Comparison of ENCODE assay signal across 15 cellular contexts in the genomic region with DNA sequence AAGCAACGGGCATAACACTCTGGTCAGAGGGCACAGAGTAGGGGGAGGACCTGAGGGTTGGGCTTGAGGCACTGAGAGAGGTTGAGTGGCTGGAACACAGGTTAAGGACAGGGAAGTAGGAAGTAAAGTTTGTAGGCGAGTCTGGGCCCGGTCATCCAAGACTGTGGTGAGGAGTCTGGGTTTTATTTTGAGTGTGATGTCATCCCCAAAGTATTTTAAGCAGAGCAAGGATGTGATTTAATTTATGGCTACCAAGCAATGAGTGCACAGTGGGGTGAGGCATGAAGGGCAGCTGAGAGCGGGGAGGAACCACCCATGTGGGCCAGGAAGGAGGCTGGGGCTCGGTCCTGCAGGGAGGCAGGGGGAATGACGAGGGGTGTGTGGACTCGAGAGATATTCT. TPM values are rescaled to one million over a fixed set of nuclear protein-coding genes. Genes with fewer than 3 reads are reported as not detected.
DNase-seq lines count a peak whose midpoint lies in the region; ATAC-seq, FAIRE-seq and TF ChIP-seq lines count a peak whose summit lies in the region.
"Had no signal": no experiment of that assay in that cellular context is flagged by ENCODE, and none has a peak within 500 bp of the region (broad histone marks: within the 10 kb centered on the region; RNA-seq: fewer than 3 reads in every experiment).

No MANE protein-coding gene starts in this region.

- peaks cover 16% of the 10 kb centered on the region for H3K27me3 Mint-ChIP-seq in activated B cell treated with CpG ODN at 0.5 μM for 24 hours

- no peaks in the 10 kb centered on the region for H3K36me3 ChIP-seq in keratinocyte (ENCODE audit: control insufficient read depth in 2 of 2, extremely low read depth in 1 of 2, insufficient read depth in 2 of 2, low read length in 2 of 2)
- H3K36me3 ChIP-seq: cardiac muscle cell, gastrocnemius medialis, right atrium auricular region, upper lobe of left lung had no signal

- H3K79me2 ChIP-seq in keratinocyte (ENCODE audit: control insufficient read depth, insufficient read depth, low read length): no peaks in the 10 kb centered on the region

- no peaks in the 10 kb centered on the region for H4K20me1 ChIP-seq in keratinocyte (ENCODE audit: control insufficient read depth, extremely low read depth, insufficient read depth, low read length)

- H3K4me2 ChIP-seq in keratinocyte (ENCODE audit: control insufficient read depth, extremely low read depth, insufficient read depth, low read depth, low read length): peak overlapping the region; percentile 8

- H3K4me1 Mint-ChIP-seq in activated B cell treated with CpG ODN at 0.5 μM for 24 hours: peaks cover 20% of the 10 kb centered on the region

- H3K27ac Mint-ChIP-seq in activated B cell treated with CpG ODN at 0.5 μM for 24 hours: no peak overlapping the region

- POLR2A ChIA-PET in activated B cell treated with CpG ODN at 0.5 μM for 24 hours (lab: Charles Lee): no interaction called here

- peak; percentile 57 for ATAC-seq in activated B cell treated with CpG ODN at 0.5 μM for 24 hours (ENCODE audit: low read depth)
- ATAC-seq: gastrocnemius medialis had no signal

- no peaks in the 10 kb centered on the region for H3K9me3 ChIP-seq in keratinocyte (ENCODE audit: control insufficient read depth, low read depth, low read length)
- H3K9me3 ChIP-seq: gastrocnemius medialis, right atrium auricular region, upper lobe of left lung had no signal

- H3K4me3 Mint-ChIP-seq in activated B cell treated with CpG ODN at 0.5 μM for 24 hours: no peak overlapping the region

- H3K4me1 ChIP-seq in keratinocyte (ENCODE audit: control insufficient read depth, extremely low read depth, insufficient read depth, low read length): peaks cover 19% of the 10 kb centered on the region
- H3K4me1 ChIP-seq: upper lobe of left lung had no signal

- CTCF ChIA-PET in activated B cell treated with CpG ODN at 0.5 μM for 24 hours (lab: Charles Lee): no interaction called here

- intact Hi-C loops in activated B cell treated with CpG ODN at 0.5 μM for 24 hours (cut with micrococcal nuclease): no loop called here

- H3K4me3 ChIP-seq in HFF-Myc (replicated peaks; ENCODE audit: low read depth, low read length): no peak overlapping the region
- H3K4me3 ChIP-seq in keratinocyte (ENCODE audit: control insufficient read depth in 2 of 3, extremely low read depth in 1 of 3, insufficient read depth in 2 of 3, low read depth in 1 of 3, low read length in 3 of 3): no peak overlapping the region
- H3K4me3 ChIP-seq: cardiac muscle cell, gastrocnemius medialis, right atrium auricular region, upper lobe of left lung had no signal

- H3K9me3 Mint-ChIP-seq in activated B cell treated with CpG ODN at 0.5 μM for 24 hours: no peaks in the 10 kb centered on the region

- in situ Hi-C loops in ACHN (cut with HindIII; ENCODE audit: low pct_ligation_motif_present, low pct_unique_long_range_greater_than_20kb, low sequenced_read_pairs): no loop called here

- H3K36me3 Mint-ChIP-seq in activated B cell treated with CpG ODN at 0.5 μM for 24 hours (ENCODE audit: low read depth): no peaks in the 10 kb centered on the region

- H3K9me1 ChIP-seq in keratinocyte (ENCODE audit: control insufficient read depth, extremely low read depth, insufficient read depth, low read length): no peaks in the 10 kb centered on the region

- H3K9ac ChIP-seq in keratinocyte (ENCODE audit: control insufficient read depth, extremely low read depth, insufficient read depth, low read length): no peak overlapping the region

- peak; percentile 88 for FAIRE-seq in keratinocyte (lab: Jason Lieb, UNC)

- no peak overlapping the region for H3K27ac ChIP-seq in keratinocyte (ENCODE audit: control insufficient read depth, insufficient read depth, low read length)
- H3K27ac ChIP-seq: cardiac muscle cell, gastrocnemius medialis, right atrium auricular region, upper lobe of left lung had no signal

- H2AFZ ChIP-seq in keratinocyte (ENCODE audit: control insufficient read depth, low read length): peak overlapping the region; percentile 31

- dilution Hi-C loops in keratinocyte (cut with MboI; ENCODE audit: extremely low pct_ligation_motif_present, low sequenced_read_pairs): no loop called here

- peak; percentile 72 for DNase-seq in ACHN
- DNase-seq in HFF-Myc (ENCODE audit: extremely low read depth, low read depth): peak; percentile 31
- DNase-seq in activated B cell treated with CpG ODN at 0.5 μM for 24 hours: no peak
- DNase-seq in keratinocyte (ENCODE audit: low read depth, low spot score): peak; percentile 53
- no peak for DNase-seq in DMS114 treated with DMSO at 0.1 percent for 48 hours (lab: John Stamatoyannopoulos, UW; ENCODE audit: unreplicated experiment)
- no peak for DNase-seq in T-helper 9 cell
- no peak for DNase-seq in NK-92 treated with Interleukin-12 subunit alpha and Interleukin-12 subunit beta, amount 100 ng/mL, for 24 hours (lab: John Stamatoyannopoulos, UW)
- DNase-seq in NCI-H1694 treated with DMSO at 0.1 percent for 48 hours (lab: John Stamatoyannopoulos, UW): no peak
- DNase-seq: activated CD4-positive, CD25-positive, alpha-beta regulatory T cell treated with anti-CD3 and anti-CD28 coated beads, Interleukin-2, amount 50 U/mL, for 72 hours; gastrocnemius medialis; NCI-H2081 treated with DMSO at 0.1 percent for 48 hours; upper lobe of left lung had no signal

- TF ChIP-seq CTCF in HFF-Myc (IDR thresholded peaks at IDR 0.05; ENCODE audit: low read depth, low read length, missing control alignments) (no peak), activated B cell treated with CpG ODN at 0.5 μM for 24 hours (IDR thresholded peaks at IDR 0.05) (no peak), keratinocyte (optimal IDR thresholded peaks at IDR 0.05 in 1 of 3, IDR thresholded peaks at IDR 0.05 in 1 of 3, conservative IDR thresholded peaks at IDR 0.05 in 1 of 3; ENCODE audit: extremely low read depth in 1 of 3, insufficient read depth in 2 of 3, low read length in 3 of 3) (no peak)

- H3K27me3 ChIP-seq in keratinocyte (ENCODE audit: control insufficient read depth, extremely low read depth, insufficient read depth, low read length): no peaks in the 10 kb centered on the region
- H3K27me3 ChIP-seq: cardiac muscle cell, gastrocnemius medialis, right atrium auricular region, upper lobe of left lung had no signal

RNA-seq across cellular contexts. Expression of a gene that starts 11.2 kb away (rescaled TPM):
- not detected in 2 replicates for total RNA-seq in activated B cell treated with CpG ODN at 0.5 μM for 24 hours
- polyA plus RNA-seq in keratinocyte: not detected in 3 replicates
- not detected for polyA plus RNA-seq in keratinocyte (2011; ENCODE audit: low read depth)
- not detected in 2 replicates for polyA plus RNA-seq in keratinocyte (2011; cell fraction: cytosol; rRNA removed)
- polyA plus RNA-seq in keratinocyte (2011; cell fraction: nucleus; rRNA removed): not detected in 2 replicates
- not detected in 2 replicates for polyA plus RNA-seq in keratinocyte (2012; ENCODE audit: low replicate concordance)
- polyA minus RNA-seq in keratinocyte: not detected in 3 replicates
- not detected for polyA minus RNA-seq in keratinocyte (2011; cell fraction: cytosol; rRNA and poly(A)+ RNA removed)
- polyA minus RNA-seq in keratinocyte (2011; cell fraction: nucleus; rRNA and poly(A)+ RNA removed): not detected in 2 replicates
- total RNA-seq: mesenteric fat pad had no signal

Comparison
In these comparisons a context has a peak if more than half of its experiments do, and no peak if none do; other contexts are left out.
1. DNase-seq: peak in ACHN (single experiment), HFF-Myc (single experiment) and keratinocyte (single experiment); none in activated B cell treated with CpG ODN at 0.5 μM for 24 hours (single experiment), DMS114 treated with DMSO at 0.1 percent for 48 hours (single experiment), T-helper 9 cell (single experiment), NK-92 treated with Interleukin-12 subunit alpha and Interleukin-12 subunit beta, amount 100 ng/mL, for 24 hours (single experiment) and NCI-H1694 treated with DMSO at 0.1 percent for 48 hours (single experiment).